In the genomic region with DNA sequence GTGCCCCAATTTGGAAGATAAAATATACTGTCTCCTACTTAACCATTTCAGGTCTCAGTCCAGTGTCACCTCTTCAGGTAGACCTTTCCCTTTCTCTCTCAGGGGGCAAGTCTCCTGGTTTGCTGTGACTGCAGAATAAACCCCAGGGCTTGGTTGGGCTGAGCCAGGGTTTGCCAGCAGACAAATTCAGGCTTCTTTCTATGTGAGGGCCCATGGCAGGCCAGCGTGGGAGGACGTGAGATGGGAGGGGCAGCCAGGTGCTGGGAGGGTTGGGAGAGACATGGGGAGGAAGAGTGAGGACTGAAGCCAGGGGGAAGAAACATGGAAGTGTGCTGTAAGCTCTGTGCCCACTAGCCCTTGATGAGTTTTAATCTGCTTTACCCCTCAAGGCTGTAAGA, we compare ENCODE assay signal across 1 cellular context.
TF ChIP-seq lines count a peak whose summit lies in the region.

No MANE protein-coding gene starts in this region.

TF ChIP-seq in IMR-90, 13 proteins besides CTCF, POLR2A, EP300 and RAD21:
- no peak for TF ChIP-seq RFX5 (IDR thresholded peaks at IDR 0.05; ENCODE audit: low read depth, low read length)
- TF ChIP-seq SMC3 (IDR thresholded peaks at IDR 0.05; ENCODE audit: low read depth, low read length), result no peak
- no peak for TF ChIP-seq MAZ (IDR thresholded peaks at IDR 0.05; ENCODE audit: borderline replicate concordance, low read depth, low read length)
- TF ChIP-seq MXI1 (IDR thresholded peaks at IDR 0.05; ENCODE audit: borderline replicate concordance, low read depth, low read length), result no peak
- TF ChIP-seq USF2 (IDR thresholded peaks at IDR 0.05; ENCODE audit: low read depth, low read length), result no peak
- no peak for TF ChIP-seq CHD1 (IDR thresholded peaks at IDR 0.05; ENCODE audit: low read depth, low read length)
- no peak for TF ChIP-seq RCOR1 (IDR thresholded peaks at IDR 0.05; ENCODE audit: insufficient replicate concordance, low read length)
- no peak for TF ChIP-seq BHLHE40 (IDR thresholded peaks at IDR 0.05; ENCODE audit: low read depth, low read length)
- TF ChIP-seq FOS (IDR thresholded peaks at IDR 0.05; ENCODE audit: low read depth, low read length), result no peak
- TF ChIP-seq NFE2L2 (IDR thresholded peaks at IDR 0.05; ENCODE audit: low read depth, low read length), result no peak
- no peak for TF ChIP-seq CEBPB (IDR thresholded peaks at IDR 0.05; ENCODE audit: low read depth, low read length)
- TF ChIP-seq ELK1 (IDR thresholded peaks at IDR 0.05; ENCODE audit: borderline replicate concordance, low read depth, low read length), result no peak
- no peak for TF ChIP-seq MAFK (IDR thresholded peaks at IDR 0.05; ENCODE audit: low read depth, low read length)
